In genomic region chr21:37075214-37075770, GRCh38 we compare ENCODE assay signal across 12 cellular contexts. TPM values are rescaled to one million over a fixed set of nuclear protein-coding genes. Genes with fewer than 3 reads are reported as not detected.
DNase-seq lines count a peak whose midpoint lies in the region; ATAC-seq, FAIRE-seq and TF ChIP-seq lines count a peak whose summit lies in the region.
"Had no signal": no experiment of that assay in that cellular context is flagged by ENCODE, and none has a peak within 500 bp of the region (broad histone marks: within the 10 kb centered on the region; RNA-seq: fewer than 3 reads in every experiment).

No MANE protein-coding gene starts in this region.

- dilution Hi-C loops in keratinocyte (cut with MboI; ENCODE audit: extremely low pct_ligation_motif_present, low sequenced_read_pairs) = no loop called here

- peak overlapping the region; percentile 55 to 100 (median 96) for H3K27ac Mint-ChIP-seq in CD8-positive, alpha-beta memory T cell

- peaks cover 0 to 3% of the 10 kb centered on the region in 2 donors for H3K27me3 Mint-ChIP-seq in CD8-positive, alpha-beta memory T cell

- no peaks in the 10 kb centered on the region for H3K36me3 ChIP-seq in CD8-positive, alpha-beta memory T cell (ENCODE audit: insufficient read depth, low read length)
- no peaks in the 10 kb centered on the region for H3K36me3 ChIP-seq in keratinocyte (ENCODE audit: control insufficient read depth in 2 of 2, extremely low read depth in 1 of 2, insufficient read depth in 2 of 2, low read length in 2 of 2)
- H3K36me3 ChIP-seq: prostate gland, thyroid gland had no signal

- no peaks in the 10 kb centered on the region for H4K20me1 ChIP-seq in keratinocyte (ENCODE audit: control insufficient read depth, extremely low read depth, insufficient read depth, low read length)

- CTCF ChIA-PET in AG04450 (lab: Charles Lee) = interaction anchor here (1.0 to 1.1 kb wide), 2 partner anchors 9 to 86 kb away, joined by 4 to 9 read pairs; no protein-coding TSS in a partner anchor
- CTCF ChIA-PET in CD8-positive, alpha-beta memory T cell (lab: Charles Lee) = no interaction called here

- POLR2A ChIA-PET in AG04450 (lab: Yijun Ruan, JAX) = no interaction called here
- POLR2A ChIA-PET in CD8-positive, alpha-beta memory T cell (lab: Charles Lee) = no interaction called here

- no peak for TF ChIP-seq CTCF in AG04450 (IDR thresholded peaks at IDR 0.05; ENCODE audit: low read depth, low read length)
- TF ChIP-seq CTCF in VCaP (conservative IDR thresholded peaks at IDR 0.05) = no peak
- no peak for TF ChIP-seq CTCF in keratinocyte (optimal IDR thresholded peaks at IDR 0.05 in 1 of 3, IDR thresholded peaks at IDR 0.05 in 1 of 3, conservative IDR thresholded peaks at IDR 0.05 in 1 of 3; ENCODE audit: extremely low read depth in 1 of 3, insufficient read depth in 2 of 3, low read length in 3 of 3)

- TF ChIP-seq POLR2A in GM12891 (IDR thresholded peaks at IDR 0.05; ENCODE audit: low read depth, low read length) = no peak

- peak overlapping the region; percentile 34 to 100 (median 92) for H3K4me3 Mint-ChIP-seq in CD8-positive, alpha-beta memory T cell

- H3K4me1 ChIP-seq in CD8-positive, alpha-beta memory T cell (ENCODE audit: insufficient read depth, low read length) = peaks cover 15% of the 10 kb centered on the region
- peaks cover 17% of the 10 kb centered on the region for H3K4me1 ChIP-seq in keratinocyte (ENCODE audit: control insufficient read depth, extremely low read depth, insufficient read depth, low read length)

- H3K9me3 Mint-ChIP-seq in CD8-positive, alpha-beta memory T cell = peaks cover 0 to 6% (median 0%) of the 10 kb centered on the region in 5 donors

- peaks cover 2% of the 10 kb centered on the region; the same call in 1 of the 2 replicates for H3K9me3 ChIP-seq in AG04450 (ENCODE audit: control insufficient read depth, insufficient read depth, low read length)
- H3K9me3 ChIP-seq in CD8-positive, alpha-beta memory T cell (ENCODE audit: low read length) = no peaks in the 10 kb centered on the region
- no peaks in the 10 kb centered on the region for H3K9me3 ChIP-seq in keratinocyte (ENCODE audit: control insufficient read depth, low read depth, low read length)
- H3K9me3 ChIP-seq: prostate gland, thyroid gland had no signal

- peak overlapping the region; percentile 97 for H3K4me2 ChIP-seq in keratinocyte (ENCODE audit: control insufficient read depth, extremely low read depth, insufficient read depth, low read depth, low read length)

- peaks cover 57 to 73% (median 68%) of the 10 kb centered on the region in 3 donors for H3K4me1 Mint-ChIP-seq in CD8-positive, alpha-beta memory T cell

- FAIRE-seq in keratinocyte (lab: Jason Lieb, UNC) (no peak), GM12891 (lab: Jason Lieb, UNC) (no peak)
- FAIRE-seq: bronchial epithelial cell had no signal

- H3K27ac ChIP-seq in AG04450 (ENCODE audit: low read depth, low read length) (no peak overlapping the region), VCaP (peak overlapping the region; percentile 100), keratinocyte (ENCODE audit: control insufficient read depth, insufficient read depth, low read length) (no peak overlapping the region)
- no peak overlapping the region for H3K27ac ChIP-seq in CD8-positive, alpha-beta memory T cell (ENCODE audit: low read depth, low read length)
- H3K27ac ChIP-seq: thyroid gland had no signal

- H2AFZ ChIP-seq in keratinocyte (ENCODE audit: control insufficient read depth, low read length) = no peak overlapping the region

- peaks cover 66% of the 10 kb centered on the region for H3K79me2 ChIP-seq in keratinocyte (ENCODE audit: control insufficient read depth, insufficient read depth, low read length)

- peaks cover 0 to 11% (median 11%) of the 10 kb centered on the region in 3 donors for H3K36me3 Mint-ChIP-seq in CD8-positive, alpha-beta memory T cell

- no peaks in the 10 kb centered on the region for H3K27me3 ChIP-seq in AG04450 (ENCODE audit: control insufficient read depth, insufficient read depth, low read length)
- H3K27me3 ChIP-seq in CD8-positive, alpha-beta memory T cell (ENCODE audit: insufficient read depth, low read length, poor library complexity, severe bottlenecking) = no peaks in the 10 kb centered on the region
- H3K27me3 ChIP-seq in keratinocyte (ENCODE audit: control insufficient read depth, extremely low read depth, insufficient read depth, low read length) = no peaks in the 10 kb centered on the region
- H3K27me3 ChIP-seq: thyroid gland had no signal

- H3K9ac ChIP-seq in keratinocyte (ENCODE audit: control insufficient read depth, extremely low read depth, insufficient read depth, low read length) = no peak overlapping the region

- H3K9me1 ChIP-seq in keratinocyte (ENCODE audit: control insufficient read depth, extremely low read depth, insufficient read depth, low read length) = no peaks in the 10 kb centered on the region

- DNase-seq in AG04450 (ENCODE audit: low read depth, low spot score) = no peak
- no peak for DNase-seq in CD8-positive, alpha-beta memory T cell
- no peak for DNase-seq in keratinocyte (ENCODE audit: low read depth, low spot score)
- no peak for DNase-seq in GM12891 (ENCODE audit: insufficient read length, low spot score)
- DNase-seq in DMS53 treated with DMSO at 0.1 percent for 48 hours (lab: John Stamatoyannopoulos, UW; ENCODE audit: unreplicated experiment) = no peak
- DNase-seq in NCI-H1436 (lab: John Stamatoyannopoulos, UW) = no peak
- DNase-seq: left colon, thyroid gland had no signal

- no peak for ATAC-seq in HG03469 (IDR thresholded peaks at IDR 0.05; ENCODE audit: unreplicated experiment)
- ATAC-seq: left colon had no signal

- peak overlapping the region; percentile 92; the same call in 1 of the 2 replicates for H3K4me3 ChIP-seq in AG04450 (ENCODE audit: low read depth, low read length)
- no peak overlapping the region for H3K4me3 ChIP-seq in CD8-positive, alpha-beta memory T cell (ENCODE audit: low read length)
- peak overlapping the region in 1 of 3 experiments; percentile 98 for H3K4me3 ChIP-seq in keratinocyte (ENCODE audit: control insufficient read depth in 2 of 3, extremely low read depth in 1 of 3, insufficient read depth in 2 of 3, low read depth in 1 of 3, low read length in 3 of 3)

TF ChIP-seq in GM12891, 5 proteins besides CTCF, POLR2A, EP300 and RAD21:
- TF ChIP-seq POLR2AphosphoS5 (IDR thresholded peaks at IDR 0.05; ENCODE audit: low read depth, low read length) = no peak
- TF ChIP-seq SPI1 (IDR thresholded peaks at IDR 0.05; ENCODE audit: low read depth, low read length) = no peak
- TF ChIP-seq PAX5 (IDR thresholded peaks at IDR 0.05; ENCODE audit: insufficient read depth, low read length, severe bottlenecking) = no peak
- TF ChIP-seq TAF1 (IDR thresholded peaks at IDR 0.05; ENCODE audit: low read depth, low read length) = no peak
- no peak for TF ChIP-seq POU2F2 (IDR thresholded peaks at IDR 0.05; ENCODE audit: low read depth, low read length)

RNA-seq across cellular contexts. Expression of gene TTC3, which starts 2.2 kb away (rescaled TPM):
- 165 and 224 TPM in 2 replicates for polyA plus RNA-seq in AG04450 (2011; rRNA removed)
- polyA minus RNA-seq in AG04450 (2011; rRNA and poly(A)+ RNA removed) = 186 and 253 TPM in 2 replicates
- 10 to 100 TPM; 53.0 to 54.5 TPM for total RNA-seq in CD8-positive, alpha-beta memory T cell
- polyA plus RNA-seq in CD8-positive, alpha-beta memory T cell = 108 TPM
- polyA plus RNA-seq in keratinocyte = 37.0 to 42.8 TPM (median 38.5 TPM) in 3 replicates
- polyA plus RNA-seq in keratinocyte (2011; ENCODE audit: low read depth) = 177 TPM
- 38.0 and 40.7 TPM in 2 replicates for polyA plus RNA-seq in keratinocyte (2011; cell fraction: cytosol; rRNA removed)
- polyA plus RNA-seq in keratinocyte (2011; cell fraction: nucleus; rRNA removed) = 90.5 and 92.8 TPM in 2 replicates
- polyA plus RNA-seq in keratinocyte (2012; ENCODE audit: low replicate concordance) = 23.5 and 36.1 TPM in 2 replicates
- 18.4 to 77.9 TPM (median 41.8 TPM) in 3 replicates for polyA minus RNA-seq in keratinocyte
- 68.9 TPM for polyA minus RNA-seq in keratinocyte (2011; cell fraction: cytosol; rRNA and poly(A)+ RNA removed)
- 65.2 and 134 TPM in 2 replicates for polyA minus RNA-seq in keratinocyte (2011; cell fraction: nucleus; rRNA and poly(A)+ RNA removed)
- 50.3 TPM for polyA plus RNA-seq in GM12891 (2012; ENCODE audit: low read depth, missing spikeins)

RNA-seq across cellular contexts. Expression of gene PIGP, which starts 2.4 kb away (rescaled TPM):
- polyA plus RNA-seq in AG04450 (2011; rRNA removed) = 21.1 and 29.8 TPM in 2 replicates
- 4.9 and 8.0 TPM in 2 replicates for polyA minus RNA-seq in AG04450 (2011; rRNA and poly(A)+ RNA removed)
- 10 to 100 TPM; 23.9 to 24.2 TPM for total RNA-seq in CD8-positive, alpha-beta memory T cell
- polyA plus RNA-seq in CD8-positive, alpha-beta memory T cell = 36.6 TPM
- polyA plus RNA-seq in keratinocyte = 12.3 to 31.8 TPM (median 22.4 TPM) in 3 replicates
- 3.1 TPM for polyA plus RNA-seq in keratinocyte (2011; ENCODE audit: low read depth)
- polyA plus RNA-seq in keratinocyte (2011; cell fraction: cytosol; rRNA removed) = 15.5 and 43.0 TPM in 2 replicates
- 13.8 and 16.2 TPM in 2 replicates for polyA plus RNA-seq in keratinocyte (2011; cell fraction: nucleus; rRNA removed)
- 11.6 and 12.5 TPM in 2 replicates for polyA plus RNA-seq in keratinocyte (2012; ENCODE audit: low replicate concordance)
- 6.2 to 11.4 TPM (median 6.2 TPM) in 3 replicates for polyA minus RNA-seq in keratinocyte
- polyA minus RNA-seq in keratinocyte (2011; cell fraction: cytosol; rRNA and poly(A)+ RNA removed) = 11.1 TPM
- polyA minus RNA-seq in keratinocyte (2011; cell fraction: nucleus; rRNA and poly(A)+ RNA removed) = 1.7 and 4.0 TPM in 2 replicates
- 20.6 TPM for polyA plus RNA-seq in GM12891 (2012; ENCODE audit: low read depth, missing spikeins)
